8 cellular contexts compared by ENCODE assay signal in the genomic region with DNA sequence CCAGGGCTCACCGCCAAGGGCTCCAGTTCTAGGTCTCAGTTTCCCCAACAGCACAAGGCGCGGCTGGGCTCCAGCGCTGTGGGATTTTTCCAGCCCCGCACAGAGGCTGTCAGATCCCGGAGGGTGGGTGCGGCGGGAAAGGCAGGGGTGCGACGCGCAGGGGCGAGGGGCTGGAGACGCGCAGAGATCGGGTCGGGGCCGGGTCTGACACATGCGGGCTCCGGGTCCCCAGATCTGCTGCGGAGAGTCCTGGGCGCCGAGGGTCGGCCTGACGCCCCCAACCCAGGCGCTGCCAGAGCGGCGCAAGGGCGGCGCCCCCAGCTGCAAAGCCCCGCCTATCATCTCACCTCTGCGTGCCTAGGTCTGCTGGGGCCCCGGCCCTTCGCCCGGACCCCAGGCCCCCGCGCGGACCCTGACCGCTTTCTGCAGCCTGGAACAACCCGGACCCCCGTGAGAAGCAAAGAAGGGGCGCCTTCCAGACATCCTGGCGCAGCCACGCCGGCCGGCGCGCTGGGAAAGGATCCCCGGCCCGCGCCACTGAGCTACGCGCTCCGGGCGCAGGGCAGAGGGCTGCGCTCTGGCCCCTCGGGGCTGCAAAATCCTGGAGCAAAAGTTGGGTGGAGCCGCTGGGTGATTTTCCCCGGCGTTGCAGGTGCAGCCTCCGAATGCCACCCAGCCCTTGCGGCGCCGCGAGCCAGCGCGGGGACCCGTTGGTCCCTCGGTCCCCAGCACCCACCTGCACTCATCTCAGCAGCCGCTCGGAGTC. TPM values are rescaled to one million over a fixed set of nuclear protein-coding genes. Genes with fewer than 3 reads are reported as not detected.
DNase-seq lines count a peak whose midpoint lies in the region; ATAC-seq and TF ChIP-seq lines count a peak whose summit lies in the region.

No MANE protein-coding gene starts in this region.

- H3K4me1 ChIP-seq in GM23248 (ENCODE audit: insufficient read depth) (no peaks in the 10 kb centered on the region), skeletal muscle satellite cell (ENCODE audit: control insufficient read depth, insufficient read depth, low read length) (peaks cover 12% of the 10 kb centered on the region)

- H3K36me3 ChIP-seq in GM23248 (ENCODE audit: low read depth) (no peaks in the 10 kb centered on the region), skeletal muscle satellite cell (ENCODE audit: insufficient read depth, low read length) (no peaks in the 10 kb centered on the region)

- no peak for TF ChIP-seq CTCF in VCaP (conservative IDR thresholded peaks at IDR 0.05)

- H3K4me3 ChIP-seq in GM23248 (peak overlapping the region; percentile 67), skeletal muscle satellite cell (ENCODE audit: low read length) (peak overlapping the region; percentile 95)

- peak; percentile 2 to 12 for ATAC-seq in left cardiac atrium

- H3K9me3 ChIP-seq in GM23248 (ENCODE audit: low read depth) (no peaks in the 10 kb centered on the region), skeletal muscle satellite cell (replicated peaks; ENCODE audit: low read length) (no peaks in the 10 kb centered on the region)

- no peaks in the 10 kb centered on the region for H4K20me1 ChIP-seq in GM23248 (ENCODE audit: insufficient read depth)

- DNase-seq in GM23248 (peak; percentile 30), left cardiac atrium (no peak), NCI-H2196 treated with DMSO at 0.1 percent for 48 hours (lab: John Stamatoyannopoulos, UW; ENCODE audit: unreplicated experiment) (no peak), CD1c-positive myeloid dendritic cell (ENCODE audit: extremely low spot score) (no peak), NCI-H2081 (lab: John Stamatoyannopoulos, UW) (no peak), NCI-H2107 (lab: John Stamatoyannopoulos, UW) (no peak)

- no peaks in the 10 kb centered on the region for H3F3A ChIP-seq in GM23248 (ENCODE audit: insufficient read depth)

- H3K27ac ChIP-seq in GM23248 = no peak overlapping the region
- H3K27ac ChIP-seq in VCaP = peak overlapping the region; percentile 72; the same call in 1 of the 2 replicates

- no peaks in the 10 kb centered on the region for H3K79me2 ChIP-seq in GM23248 (ENCODE audit: insufficient read depth)

- no peaks in the 10 kb centered on the region for H3K9me2 ChIP-seq in GM23248 (ENCODE audit: insufficient read depth)

- peak overlapping the region; percentile 75 for H2AFZ ChIP-seq in GM23248

- no peak overlapping the region for H3K9ac ChIP-seq in GM23248
- H3K9ac ChIP-seq in skeletal muscle satellite cell (ENCODE audit: low read depth, low read length) = no peak overlapping the region

- H3K4me2 ChIP-seq in GM23248 (ENCODE audit: unreplicated experiment) (peak overlapping the region; percentile 70), skeletal muscle satellite cell (ENCODE audit: low read length) (peak overlapping the region; percentile 100)

- H3K27me3 ChIP-seq in GM23248 (replicated peaks; ENCODE audit: insufficient read depth) = peaks cover 8% of the 10 kb centered on the region
- peaks cover 46% of the 10 kb centered on the region for H3K27me3 ChIP-seq in skeletal muscle satellite cell (ENCODE audit: control insufficient read depth, insufficient read depth, low read length)

- in situ Hi-C loops in GM23248 (cut with MboI) = no loop called here

- intact Hi-C loops in left cardiac atrium (cut with DNase I) = no loop called here

- 4 to 6% methylated on average over 32 to 62 of the region's 70 CpGs for WGBS in GM23248 (ENCODE audit: low coverage in 1 of 2, low lambda C conversion rate in 2 of 2, missing lambda C conversion rate in 2 of 2), 2 experiments

RNA-seq across cellular contexts. Expression of a gene that starts 0.5 kb away (rescaled TPM):
- not detected in 2 replicates for total RNA-seq in GM23248 (2014; rRNA removed; shearing (Covaris generic))
- polyA plus RNA-seq in GM23248 (2016; fragmentation: Nextera tagmentation; extraction: Ambion mirVana) = not detected in 2 replicates
- 10 to 100 TPM; 14.3 to 23.1 TPM for total RNA-seq in left cardiac atrium
- total RNA-seq in skeletal muscle satellite cell (2012; rRNA removed) = 0.25 and 9.6 TPM in 2 replicates

RNA-seq across cellular contexts. Expression of a gene that starts 41.0 kb away (rescaled TPM):
- 6.5 and 9.9 TPM in 2 replicates for total RNA-seq in GM23248 (2014; rRNA removed; shearing (Covaris generic))
- 0.57 and 2.3 TPM in 2 replicates for polyA plus RNA-seq in GM23248 (2016; fragmentation: Nextera tagmentation; extraction: Ambion mirVana)
- total RNA-seq in left cardiac atrium = 10 to 100 TPM; 11.7 to 30.9 TPM
- 11.7 and 17.5 TPM in 2 replicates for total RNA-seq in skeletal muscle satellite cell (2012; rRNA removed)

Comparison
In these comparisons a context has a peak if more than half of its experiments do, and no peak if none do; other contexts are left out.
1. RNA of a gene that starts 0.5 kb away (total RNA-seq): 14.3 to 23.1 TPM in left cardiac atrium; not detected in GM23248; every median in the first group is over 10 times any median in the second.